19 cellular contexts compared by ENCODE assay signal in the genomic region with DNA sequence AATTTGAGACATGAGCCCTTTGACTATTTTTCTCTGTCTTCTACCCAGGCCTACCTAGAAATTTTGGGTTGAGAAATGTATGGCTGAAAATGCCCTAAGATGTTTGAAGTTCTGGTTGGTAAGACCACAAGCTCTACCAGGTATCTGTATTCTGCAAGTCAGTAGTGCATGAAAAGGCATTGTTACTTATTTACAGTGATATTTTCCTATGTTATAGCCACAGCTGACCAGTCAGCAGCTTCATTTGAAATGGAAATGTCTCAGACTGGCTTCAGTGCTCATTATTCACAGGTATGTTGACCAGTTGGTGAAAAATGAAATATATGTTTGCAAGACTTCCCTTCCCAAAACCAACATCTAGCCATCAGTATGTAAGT.
DNase-seq lines count a peak whose midpoint lies in the region; ATAC-seq and TF ChIP-seq lines count a peak whose summit lies in the region.
"Had no signal": no experiment of that assay in that cellular context is flagged by ENCODE, and none has a peak within 500 bp of the region (broad histone marks: within the 10 kb centered on the region; RNA-seq: fewer than 3 reads in every experiment).

No MANE protein-coding gene starts in this region.

- H3K4me1 ChIP-seq in ascending aorta: peaks cover 28 to 58% of the 10 kb centered on the region in 2 donors

- H3K27ac Mint-ChIP-seq in osteocyte (ENCODE audit: unreplicated experiment): peak overlapping the region; percentile 63
- H3K27ac Mint-ChIP-seq: CD14-positive monocyte had no signal

- peaks cover 4% of the 10 kb centered on the region for H3K9me3 Mint-ChIP-seq in osteocyte (ENCODE audit: unreplicated experiment)

- H3K36me3 ChIP-seq in ascending aorta: no peaks in the 10 kb centered on the region

- ATAC-seq in HG02981 (IDR thresholded peaks at IDR 0.05; ENCODE audit: unreplicated experiment): peak; percentile 67
- ATAC-seq in GM19328 (IDR thresholded peaks at IDR 0.05; ENCODE audit: unreplicated experiment): no peak
- ATAC-seq: HCT116, K562 had no signal

- TF ChIP-seq CTCF in ascending aorta (IDR thresholded peaks at IDR 0.05): no peak
- no peak for TF ChIP-seq CTCF in osteocyte (IDR thresholded peaks at IDR 0.05)

- H3K27me3 Mint-ChIP-seq in osteocyte (ENCODE audit: unreplicated experiment): no peaks in the 10 kb centered on the region

- no peak overlapping the region for H3K4me3 ChIP-seq in ascending aorta
- H3K4me3 ChIP-seq: K562 had no signal

- H3K4me3 Mint-ChIP-seq in osteocyte (ENCODE audit: unreplicated experiment): no peak overlapping the region
- H3K4me3 Mint-ChIP-seq: CD14-positive monocyte had no signal

- no peaks in the 10 kb centered on the region for H3K9me3 ChIP-seq in ascending aorta
- H3K9me3 ChIP-seq: SK-N-SH had no signal

- peaks cover 80% of the 10 kb centered on the region for H3K4me1 Mint-ChIP-seq in osteocyte (ENCODE audit: unreplicated experiment)
- H3K4me1 Mint-ChIP-seq: CD14-positive monocyte had no signal

- no peaks in the 10 kb centered on the region for H3K27me3 ChIP-seq in ascending aorta

- DNase-seq in ascending aorta (ENCODE audit: low spot score in 2 of 2) (no peak), osteocyte (ENCODE audit: extremely low spot score, unreplicated experiment) (no peak), GOT3 (lab: John Stamatoyannopoulos, UW) (no peak), NCI-H345 treated with DMSO at 0.1 percent for 48 hours (lab: John Stamatoyannopoulos, UW; ENCODE audit: unreplicated experiment) (no peak)
- DNase-seq in activated naive CD4-positive, alpha-beta T cell (lab: John Stamatoyannopoulos, UW): no peak
- DNase-seq: DMS79 treated with DMSO at 0.1 percent for 48 hours; NCI-H1092 treated with DMSO at 0.1 percent for 48 hours; NCI-H146; NCI-H2029 treated with DMSO at 0.1 percent for 48 hours; NCI-H510A; NCI-H748 treated with DMSO at 0.1 percent for 48 hours; NK-92 treated with Interleukin-12 subunit alpha and Interleukin-12 subunit beta, amount 100 ng/mL, for 24 hours; SHP77; SK-N-SH had no signal

- intact Hi-C loops in ascending aorta (cut with DNase I): loop anchor here (5.0 kb wide), 1 partner anchor 110 kb away; the partner anchor contains the start of genes ITGA1 and PELO

- H3K36me3 Mint-ChIP-seq in osteocyte (ENCODE audit: unreplicated experiment): peaks cover 17% of the 10 kb centered on the region
- H3K36me3 Mint-ChIP-seq: CD14-positive monocyte had no signal

- H3K27ac ChIP-seq in ascending aorta: peak overlapping the region; percentile 80 to 83
